1 cellular context compared by ENCODE assay signal in genomic region chr15:40308844-40309189, GRCh38.
TF ChIP-seq lines count a peak whose summit lies in the region.

No MANE protein-coding gene starts in this region.

TF ChIP-seq in H1, 55 proteins besides CTCF, POLR2A, EP300 and RAD21:
- TF ChIP-seq RNF2 (IDR thresholded peaks at IDR 0.05; ENCODE audit: borderline replicate concordance, low read depth, low read length, missing control alignments, poor library complexity, severe bottlenecking): no peak
- TF ChIP-seq TEAD4 (IDR thresholded peaks at IDR 0.05; ENCODE audit: low read depth, low read length): no peak
- no peak for TF ChIP-seq EZH2 (IDR thresholded peaks at IDR 0.05; ENCODE audit: low read depth, low read length, severe bottlenecking)
- TF ChIP-seq SP4 (IDR thresholded peaks at IDR 0.05; ENCODE audit: low read length): no peak
- no peak for TF ChIP-seq SIRT6 (IDR thresholded peaks at IDR 0.05; ENCODE audit: low read length)
- TF ChIP-seq JUN (IDR thresholded peaks at IDR 0.05; ENCODE audit: low read depth, low read length): no peak
- no peak for TF ChIP-seq TAF1 (IDR thresholded peaks at IDR 0.05; ENCODE audit: low read depth, low read length)
- no peak for TF ChIP-seq ATF2 (IDR thresholded peaks at IDR 0.05; ENCODE audit: low read length)
- no peak for TF ChIP-seq CEBPB (IDR thresholded peaks at IDR 0.05; ENCODE audit: low read depth, low read length)
- TF ChIP-seq YY1 (IDR thresholded peaks at IDR 0.05; ENCODE audit: low read depth, low read length): no peak
- no peak for TF ChIP-seq KDM5A (IDR thresholded peaks at IDR 0.05; ENCODE audit: low read length)
